In genomic region chr19:13794752-13795589, GRCh38 we compare ENCODE assay signal across 8 cellular contexts. TPM values are rescaled to one million over a fixed set of nuclear protein-coding genes. Genes with fewer than 3 reads are reported as not detected.
DNase-seq lines count a peak whose midpoint lies in the region; ATAC-seq and TF ChIP-seq lines count a peak whose summit lies in the region.

ZSWIM4 (plus strand) TSS chr19:13795443; CDS start chr19:13795649, 206 bp downstream.

- CTCF ChIA-PET in WTC11 (lab: Charles Lee), result interaction anchor here (0.7 to 4.0 kb wide), 14 partner anchors 9 to 277 kb away, joined by 3 to 28 read pairs (median 5); partner anchors contain the start of gene MISP3

- ATAC-seq in HG03175 (IDR thresholded peaks at IDR 0.05; ENCODE audit: unreplicated experiment) (peak; percentile 96), WTC11 (peak; percentile 91)

- peak; percentile 39 for TF ChIP-seq POLR2A in GM18951 (IDR thresholded peaks at IDR 0.05; ENCODE audit: extremely low read depth, insufficient read depth, insufficient read length)

- H3K4me3 Mint-ChIP-seq in WTC11, result peak within 1 kb of the TSS; percentile 92
- H3K4me3 Mint-ChIP-seq in immature natural killer cell, result peak within 1 kb of the TSS; percentile 96 to 99 (median 97)

- H3K27ac Mint-ChIP-seq in WTC11, result peak within 1 kb of the TSS; percentile 98
- peak within 1 kb of the TSS; percentile 83 to 98 (median 96) for H3K27ac Mint-ChIP-seq in immature natural killer cell

- in situ Hi-C loops in GM18951 (cut with MboI; ENCODE audit: low sequenced_read_pairs, unreplicated experiment), result no loop called here

- H3K27me3 Mint-ChIP-seq in WTC11 (ENCODE audit: low read depth) (no peaks in the 10 kb centered on the region), immature natural killer cell (ENCODE audit: low read depth in 3 of 3) (peaks cover 14 to 19% (median 15%) of the 10 kb centered on the region in 3 donors)

- H3K36me3 Mint-ChIP-seq in WTC11 (no peaks in the 10 kb centered on the region), immature natural killer cell (no peaks in the 10 kb centered on the region)

- POLR2A ChIA-PET in WTC11 (lab: Charles Lee), result interaction anchor here (0.5 to 3.0 kb wide), 15 partner anchors 10 to 400 kb away, joined by 3 to 19 read pairs (median 5); a partner anchor contains a TSS

- TF ChIP-seq CTCF in WTC11 (IDR thresholded peaks at IDR 0.05), result no peak

- peak within 1 kb of the TSS; percentile 58 for H3K27ac ChIP-seq in caudate nucleus (ENCODE audit: low read depth, low read length)

- DNase-seq in AG08395 (ENCODE audit: low spot score) (peak; percentile 99), NCI-H2227 treated with DMSO at 0.1 percent for 48 hours (lab: John Stamatoyannopoulos, UW) (peak; percentile 95), WTC11 (ENCODE audit: low spot score) (peak; percentile 100), caudate nucleus (lab: John Stamatoyannopoulos, UW) (peak; percentile 65 to 99 (median 97)), immature natural killer cell (peak; percentile 94 to 95 (median 95)), smooth muscle cell of the brain vasculature (ENCODE audit: low read depth, low spot score) (peak; percentile 99)

- H3K4me1 Mint-ChIP-seq in WTC11 (peaks cover 16% of the 10 kb centered on the region), immature natural killer cell (peaks cover 32 to 38% of the 10 kb centered on the region in 2 donors)

- H3K9me3 Mint-ChIP-seq in WTC11, result no peaks in the 10 kb centered on the region
- no peaks in the 10 kb centered on the region for H3K9me3 Mint-ChIP-seq in immature natural killer cell

TF ChIP-seq in WTC11, 78 proteins besides CTCF, POLR2A, EP300 and RAD21 (continues in another document):
- TF ChIP-seq ZNF121 (CRISPR knock-in tag; IDR thresholded peaks at IDR 0.05) (peak; percentile 100), ZNF138 (CRISPR knock-in tag; conservative IDR thresholded peaks at IDR 0.05) (no peak), TEAD4 (CRISPR knock-in tag; IDR thresholded peaks at IDR 0.05) (no peak), ZNF263 (CRISPR knock-in tag; IDR thresholded peaks at IDR 0.05; ENCODE audit: low read depth) (no peak), CREM (CRISPR knock-in tag; IDR thresholded peaks at IDR 0.05) (0 out of 2 replicates have a peak, but pooled peaks have one; percentile 19), CBFB (CRISPR knock-in tag; IDR thresholded peaks at IDR 0.05; ENCODE audit: low read depth) (no peak), NFYB (CRISPR knock-in tag; conservative IDR thresholded peaks at IDR 0.05; ENCODE audit: low read depth) (peak; percentile 99), GTF2I (CRISPR knock-in tag; conservative IDR thresholded peaks at IDR 0.05) (peak; percentile 99), JAZF1 (CRISPR knock-in tag; IDR thresholded peaks at IDR 0.05) (no peak), ZNF423 (CRISPR knock-in tag; IDR thresholded peaks at IDR 0.05) (peak; percentile 68), FOXP1 (CRISPR knock-in tag; IDR thresholded peaks at IDR 0.05; ENCODE audit: borderline replicate concordance) (peak; percentile 82; the same call in 1 of the 2 replicates), ZNF281 (CRISPR knock-in tag; IDR thresholded peaks at IDR 0.05) (no peak), FOXK1 (CRISPR knock-in tag; IDR thresholded peaks at IDR 0.05) (peak; percentile 97), USF2 (CRISPR knock-in tag; IDR thresholded peaks at IDR 0.05) (peak; percentile 70), ZNF416 (CRISPR knock-in tag; IDR thresholded peaks at IDR 0.05) (0 out of 2 replicates have a peak, but pooled peaks have one; percentile 51), TEAD1 (CRISPR knock-in tag; IDR thresholded peaks at IDR 0.05) (peak; percentile 69; the same call in 1 of the 2 replicates), ZSCAN18 (CRISPR knock-in tag; IDR thresholded peaks at IDR 0.05) (peak; percentile 38; the same call in 1 of the 2 replicates), MYBL2 (CRISPR knock-in tag; IDR thresholded peaks at IDR 0.05) (peak; percentile 65; the same call in 1 of the 2 replicates), SP1 (CRISPR knock-in tag; conservative IDR thresholded peaks at IDR 0.05) (peak; percentile 72), SMAD3 (CRISPR knock-in tag; IDR thresholded peaks at IDR 0.05; ENCODE audit: borderline replicate concordance) (no peak), TCF7 (CRISPR knock-in tag; IDR thresholded peaks at IDR 0.05; ENCODE audit: low read depth) (no peak)
- TF ChIP-seq, protein P1, sequence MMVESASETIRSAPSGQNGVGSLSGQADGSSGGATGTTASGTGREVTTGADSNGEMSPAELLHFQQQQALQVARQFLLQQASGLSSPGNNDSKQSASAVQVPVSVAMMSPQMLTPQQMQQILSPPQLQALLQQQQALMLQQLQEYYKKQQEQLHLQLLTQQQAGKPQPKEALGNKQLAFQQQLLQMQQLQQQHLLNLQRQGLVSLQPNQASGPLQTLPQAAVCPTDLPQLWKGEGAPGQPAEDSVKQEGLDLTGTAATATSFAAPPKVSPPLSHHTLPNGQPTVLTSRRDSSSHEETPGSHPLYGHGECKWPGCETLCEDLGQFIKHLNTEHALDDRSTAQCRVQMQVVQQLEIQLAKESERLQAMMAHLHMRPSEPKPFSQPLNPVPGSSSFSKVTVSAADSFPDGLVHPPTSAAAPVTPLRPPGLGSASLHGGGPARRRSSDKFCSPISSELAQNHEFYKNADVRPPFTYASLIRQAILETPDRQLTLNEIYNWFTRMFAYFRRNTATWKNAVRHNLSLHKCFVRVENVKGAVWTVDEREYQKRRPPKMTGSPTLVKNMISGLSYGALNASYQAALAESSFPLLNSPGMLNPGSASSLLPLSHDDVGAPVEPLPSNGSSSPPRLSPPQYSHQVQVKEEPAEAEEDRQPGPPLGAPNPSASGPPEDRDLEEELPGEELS (CRISPR knock-in tag; IDR thresholded peaks at IDR 0.05), result peak; percentile 97
- TF ChIP-seq, protein P2, sequence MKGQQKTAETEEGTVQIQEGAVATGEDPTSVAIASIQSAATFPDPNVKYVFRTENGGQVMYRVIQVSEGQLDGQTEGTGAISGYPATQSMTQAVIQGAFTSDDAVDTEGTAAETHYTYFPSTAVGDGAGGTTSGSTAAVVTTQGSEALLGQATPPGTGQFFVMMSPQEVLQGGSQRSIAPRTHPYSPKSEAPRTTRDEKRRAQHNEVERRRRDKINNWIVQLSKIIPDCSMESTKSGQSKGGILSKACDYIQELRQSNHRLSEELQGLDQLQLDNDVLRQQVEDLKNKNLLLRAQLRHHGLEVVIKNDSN (CRISPR knock-in tag; IDR thresholded peaks at IDR 0.05), result 0 out of 2 replicates have a peak, but pooled peaks have one; percentile 44
- TF ChIP-seq, protein P3, sequence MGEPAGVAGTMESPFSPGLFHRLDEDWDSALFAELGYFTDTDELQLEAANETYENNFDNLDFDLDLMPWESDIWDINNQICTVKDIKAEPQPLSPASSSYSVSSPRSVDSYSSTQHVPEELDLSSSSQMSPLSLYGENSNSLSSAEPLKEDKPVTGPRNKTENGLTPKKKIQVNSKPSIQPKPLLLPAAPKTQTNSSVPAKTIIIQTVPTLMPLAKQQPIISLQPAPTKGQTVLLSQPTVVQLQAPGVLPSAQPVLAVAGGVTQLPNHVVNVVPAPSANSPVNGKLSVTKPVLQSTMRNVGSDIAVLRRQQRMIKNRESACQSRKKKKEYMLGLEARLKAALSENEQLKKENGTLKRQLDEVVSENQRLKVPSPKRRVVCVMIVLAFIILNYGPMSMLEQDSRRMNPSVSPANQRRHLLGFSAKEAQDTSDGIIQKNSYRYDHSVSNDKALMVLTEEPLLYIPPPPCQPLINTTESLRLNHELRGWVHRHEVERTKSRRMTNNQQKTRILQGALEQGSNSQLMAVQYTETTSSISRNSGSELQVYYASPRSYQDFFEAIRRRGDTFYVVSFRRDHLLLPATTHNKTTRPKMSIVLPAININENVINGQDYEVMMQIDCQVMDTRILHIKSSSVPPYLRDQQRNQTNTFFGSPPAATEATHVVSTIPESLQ (CRISPR knock-in tag; IDR thresholded peaks at IDR 0.05), result no peak

RNA-seq across cellular contexts. Expression of gene ZSWIM4, which starts in this region (rescaled TPM):
- 33.4 to 35.5 TPM (median 34.2 TPM) in 3 replicates for total RNA-seq in WTC11 (2021)
- 1 to 10 TPM in 1 of 3 donors, under 1 TPM in 1, not detected in 1; 0.62 to 1.2 TPM for polyA plus RNA-seq in immature natural killer cell

Comparison
In these comparisons a context has a peak if more than half of its experiments do, and no peak if none do; other contexts are left out.
1. Peak in every context shown above with its lines: DNase-seq, ATAC-seq and H3K27ac ChIP-seq.